Comparison of ENCODE assay signal across 12 cellular contexts in the genomic region with DNA sequence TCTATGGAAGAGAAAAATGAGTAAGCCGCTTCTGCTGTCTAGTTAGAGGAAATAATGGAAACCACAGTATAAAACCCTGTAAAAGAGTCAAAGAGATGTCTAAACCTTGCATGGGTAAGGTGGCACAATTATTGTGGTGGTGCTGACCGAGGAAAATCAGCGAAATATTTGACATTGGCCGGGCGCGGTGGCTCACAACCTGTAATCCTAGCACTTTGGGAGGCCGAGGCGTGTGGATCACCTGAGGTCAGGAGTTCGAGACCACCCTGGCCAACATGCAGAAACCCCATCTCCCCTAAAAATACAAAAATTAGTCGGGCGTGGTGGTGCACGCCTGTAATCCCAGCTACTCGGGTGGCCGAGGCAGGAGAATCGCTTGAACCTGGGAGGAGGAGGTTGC. TPM values are rescaled to one million over a fixed set of nuclear protein-coding genes. Genes with fewer than 3 reads are reported as not detected.
A peak's percentile ranks its signal among the peaks of the same experiment; 100 is the strongest.
DNase-seq lines count a peak whose midpoint lies in the region; ATAC-seq and TF ChIP-seq lines count a peak whose summit lies in the region.
"Not testable (repeated sequence)": the region's sequence is repeated elsewhere in the genome, so short reads cannot be mapped to it uniquely, and the experiment has no call there.
"Had no signal": no experiment of that assay in that cellular context is flagged by ENCODE, and none has a peak within 500 bp of the region (broad histone marks: within the 10 kb centered on the region; RNA-seq: fewer than 3 reads in every experiment).

No MANE protein-coding gene starts in this region.

- H3K23ac ChIP-seq in IMR-90 (ENCODE audit: low read depth, low read length) = not testable (repeated sequence)

- DNase-seq in CD8-positive, alpha-beta T cell; IMR-90; T-helper 2 cell treated with Interferon-gamma antibody and Interleukin-4, amounts not matched to agents 5 μg/mL and 100 μg/mL, for 36 hours (ENCODE audit: low spot score); esophagus squamous epithelium (lab: John Stamatoyannopoulos, UW); right lobe of liver; type B pancreatic cell (ENCODE audit: extremely low spot score, unreplicated experiment): not testable (repeated sequence)

- H3K79me1 ChIP-seq in IMR-90 (ENCODE audit: low read depth in 1 of 2, low read length in 2 of 2) = peaks cover 2 to 25% of the 10 kb centered on the region in 2 experiments

- H2BK20ac ChIP-seq in IMR-90 (ENCODE audit: low read depth, low read length) = not testable (repeated sequence)

- H4K8ac ChIP-seq in IMR-90 (ENCODE audit: low read depth in 2 of 2, low read length in 2 of 2) = not testable (repeated sequence)

- H4K20me1 ChIP-seq in IMR-90 (ENCODE audit: insufficient read depth, low read length) = not testable (repeated sequence)

- H2BK5ac ChIP-seq in IMR-90 (ENCODE audit: low read depth, low read length, poor library complexity, severe bottlenecking) = not testable (repeated sequence)

- H3K27ac Mint-ChIP-seq in CD8-positive, alpha-beta T cell = peak overlapping the region; percentile 95
- peak overlapping the region; percentile 91 for H3K27ac Mint-ChIP-seq in T-helper 2 cell treated with Interferon-gamma antibody and Interleukin-4, amounts not matched to agents 5 μg/mL and 100 μg/mL, for 36 hours
- H3K27ac Mint-ChIP-seq in type B pancreatic cell = peak overlapping the region; percentile 88

- CTCF ChIA-PET in CD8-positive, alpha-beta T cell (lab: Charles Lee) = interaction anchor here (0.6 to 1.4 kb wide), 3 partner anchors 9 to 508 kb away, joined by 4 to 5 read pairs (median 4); no protein-coding TSS in a partner anchor
- CTCF ChIA-PET in IMR-90 (lab: Yijun Ruan, JAX) = interaction anchor here (0.6 kb wide), 2 partner anchors 82 to 888 kb away, joined by 3 to 4 read pairs; no protein-coding TSS in a partner anchor

- peaks cover 24% of the 10 kb centered on the region for H3K36me3 Mint-ChIP-seq in CD8-positive, alpha-beta T cell
- H3K36me3 Mint-ChIP-seq in T-helper 2 cell treated with Interferon-gamma antibody and Interleukin-4, amounts not matched to agents 5 μg/mL and 100 μg/mL, for 36 hours (ENCODE audit: low read depth) = peaks cover 32% of the 10 kb centered on the region
- H3K36me3 Mint-ChIP-seq in type B pancreatic cell = not testable (repeated sequence)

- BruUV-seq in IMR-90 (replicated peaks; lab: Mats Ljungman, UMichigan) = not testable (repeated sequence)

- H3K14ac ChIP-seq in IMR-90 (replicated peaks; ENCODE audit: low read depth, low read length) = not testable (repeated sequence)

- not testable (repeated sequence) for H3K56ac ChIP-seq in IMR-90 (ENCODE audit: extremely low read depth, insufficient read depth, low read length)

- not testable (repeated sequence) for H3K4ac ChIP-seq in IMR-90 (ENCODE audit: low read depth, low read length)

- H2AK9ac ChIP-seq in IMR-90 (replicated peaks; ENCODE audit: low read depth, low read length, poor library complexity) = not testable (repeated sequence)

- peak overlapping the region; percentile 92 for H3K4me3 Mint-ChIP-seq in CD8-positive, alpha-beta T cell
- H3K4me3 Mint-ChIP-seq in T-helper 2 cell treated with Interferon-gamma antibody and Interleukin-4, amounts not matched to agents 5 μg/mL and 100 μg/mL, for 36 hours = peak overlapping the region; percentile 81
- peak overlapping the region; percentile 92 for H3K4me3 Mint-ChIP-seq in type B pancreatic cell

- H3K4me2 ChIP-seq in IMR-90 (ENCODE audit: low read depth, low read length) (peak overlapping the region; percentile 70), parathyroid adenoma (ENCODE audit: low read length) (peak overlapping the region; percentile 88)

- H2BK120ac ChIP-seq in IMR-90 (ENCODE audit: low read depth, low read length) = not testable (repeated sequence)

- H4K5ac ChIP-seq in IMR-90 (ENCODE audit: low read depth, low read length) = not testable (repeated sequence)

- not testable (repeated sequence) for H3K9me3 Mint-ChIP-seq in CD8-positive, alpha-beta T cell; T-helper 2 cell treated with Interferon-gamma antibody and Interleukin-4, amounts not matched to agents 5 μg/mL and 100 μg/mL, for 36 hours; type B pancreatic cell

- intact Hi-C loops in CD8-positive, alpha-beta T cell (cut with DNase I, micrococcal nuclease) = loop anchor here (1.0 to 5.0 kb wide), 7 partner anchors 106 to 1754 kb away; a partner anchor contains a TSS
- intact Hi-C loops in IMR-90 (cut with micrococcal nuclease); esophagus squamous epithelium (cut with DNase I); right lobe of liver (cut with DNase I): not testable (repeated sequence)

- H3K27me3 ChIP-seq in CD8-positive, alpha-beta T cell (ENCODE audit: insufficient read depth, low read length); IMR-90 (ENCODE audit: control insufficient read depth, insufficient read depth, low read length); esophagus squamous epithelium; right lobe of liver; parathyroid adenoma (ENCODE audit: control insufficient read depth, insufficient read depth, low read length): not testable (repeated sequence)

- peak overlapping the region; percentile 17 for H3K27ac ChIP-seq in CD8-positive, alpha-beta T cell (ENCODE audit: low read depth, low read length)
- not testable (repeated sequence) for H3K27ac ChIP-seq in IMR-90 (ENCODE audit: insufficient read depth, low read length); right lobe of liver; parathyroid adenoma
- H3K27ac ChIP-seq in angular gyrus (ENCODE audit: low read depth, low read length) (peak overlapping the region; percentile 40), esophagus squamous epithelium (peak overlapping the region in 3 of 4 donors; percentile 78 to 88 (median 86))

- H4K91ac ChIP-seq in IMR-90 (ENCODE audit: insufficient read depth, low read depth, low read length) = not testable (repeated sequence)

- H2BK15ac ChIP-seq in IMR-90 (ENCODE audit: low read depth, low read length) = not testable (repeated sequence)

- dilution Hi-C loops in IMR-90 (cut with HindIII; ENCODE audit: low sequenced_read_pairs, unreplicated experiment) = not testable (repeated sequence)

- H2AK5ac ChIP-seq in IMR-90 (ENCODE audit: low read depth, low read length) = not testable (repeated sequence)

- TF ChIP-seq POLR2A in IMR-90 (IDR thresholded peaks at IDR 0.05; ENCODE audit: low read depth, low read length); esophagus squamous epithelium (IDR thresholded peaks at IDR 0.05); right lobe of liver (IDR thresholded peaks at IDR 0.05): not testable (repeated sequence)

- H3K4me1 Mint-ChIP-seq in CD8-positive, alpha-beta T cell (ENCODE audit: low read depth) = peaks cover 36% of the 10 kb centered on the region
- peaks cover 28% of the 10 kb centered on the region for H3K4me1 Mint-ChIP-seq in T-helper 2 cell treated with Interferon-gamma antibody and Interleukin-4, amounts not matched to agents 5 μg/mL and 100 μg/mL, for 36 hours (ENCODE audit: low read depth)
- H3K4me1 Mint-ChIP-seq in type B pancreatic cell (ENCODE audit: unreplicated experiment) = peaks cover 17% of the 10 kb centered on the region

- not testable (repeated sequence) for H3K9ac ChIP-seq in IMR-90 (ENCODE audit: low read depth, low read length); parathyroid adenoma

- not testable (repeated sequence) for H3K18ac ChIP-seq in IMR-90 (ENCODE audit: low read depth, low read length)

- not testable (repeated sequence) for H3K36me3 ChIP-seq in CD8-positive, alpha-beta T cell (ENCODE audit: insufficient read depth, low read length); IMR-90 (ENCODE audit: control insufficient read depth, insufficient read depth, low read length); right lobe of liver; parathyroid adenoma (ENCODE audit: control insufficient read depth, insufficient read depth, low read length)
- H3K36me3 ChIP-seq in esophagus squamous epithelium = peaks cover 0 to 12% (median 0%) of the 10 kb centered on the region in 3 donors

- H2AFZ ChIP-seq in IMR-90 (replicated peaks; ENCODE audit: low read length, poor library complexity) = peak overlapping the region; percentile 58
- peak overlapping the region; percentile 92 for H2AFZ ChIP-seq in parathyroid adenoma

- WGBS in IMR-90 (ENCODE audit: extremely low coverage in 2 of 2, insufficient read length in 1 of 2), 2 experiments = 73% methylated on average over 3 of the region's 15 CpGs; no CpG with 5 or more reads in 1 of the 2 experiments
- WGBS in esophagus squamous epithelium, 2 donors = 81 to 85% methylated on average over 8 to 15 of the region's 15 CpGs
- 82% methylated on average over 5 of the region's 15 CpGs for WGBS in right lobe of liver (ENCODE audit: insufficient coverage, low coverage, low lambda C conversion rate, missing lambda C conversion rate)

- not testable (repeated sequence) for TF ChIP-seq CTCF in CD8-positive, alpha-beta T cell (IDR thresholded peaks at IDR 0.05); IMR-90 (conservative IDR thresholded peaks at IDR 0.05; ENCODE audit: low read depth, low read length); esophagus squamous epithelium (IDR thresholded peaks at IDR 0.05); right lobe of liver (IDR thresholded peaks at IDR 0.05); parathyroid adenoma (IDR thresholded peaks at IDR 0.05); type B pancreatic cell (conservative IDR thresholded peaks at IDR 0.05)

- not testable (repeated sequence) for H3K9me3 ChIP-seq in CD8-positive, alpha-beta T cell (ENCODE audit: low read length); IMR-90 (ENCODE audit: control insufficient read depth, insufficient read depth, low read length); esophagus squamous epithelium; right lobe of liver; parathyroid adenoma (ENCODE audit: control insufficient read depth, low read length)

- not testable (repeated sequence) for TF ChIP-seq RAD21 in IMR-90 (IDR thresholded peaks at IDR 0.05; ENCODE audit: low read length)

- H3K79me2 ChIP-seq in parathyroid adenoma = not testable (repeated sequence)

- peak; percentile 3 for ATAC-seq in CD8-positive, alpha-beta T cell
- not testable (repeated sequence) for ATAC-seq in IMR-90 (ENCODE audit: low read depth)
- peak in 2 of 4 donors; percentile 1 to 3 for ATAC-seq in right lobe of liver

- in situ Hi-C loops in IMR-90 (cut with MboI; ENCODE audit: low sequenced_read_pairs) = not testable (repeated sequence)

- H3K9me1 ChIP-seq in IMR-90 (ENCODE audit: insufficient read depth, low read length) = not testable (repeated sequence)

- H3K4me3 ChIP-seq in CD8-positive, alpha-beta T cell (ENCODE audit: low read depth, low read length) = peak overlapping the region; percentile 82
- H3K4me3 ChIP-seq in IMR-90 (ENCODE audit: insufficient read depth, low read depth, low read length) = peak overlapping the region; percentile 67
- peak overlapping the region; percentile 74 to 85 (median 79) for H3K4me3 ChIP-seq in esophagus squamous epithelium
- peak overlapping the region in 2 of 3 donors; percentile 62 to 84 for H3K4me3 ChIP-seq in right lobe of liver
- H3K4me3 ChIP-seq in parathyroid adenoma (ENCODE audit: low read depth, low read length) = peak overlapping the region; percentile 66

- not testable (repeated sequence) for H3K27me3 Mint-ChIP-seq in CD8-positive, alpha-beta T cell (ENCODE audit: low read depth); T-helper 2 cell treated with Interferon-gamma antibody and Interleukin-4, amounts not matched to agents 5 μg/mL and 100 μg/mL, for 36 hours (ENCODE audit: low read depth); type B pancreatic cell

- H3K4me1 ChIP-seq in CD8-positive, alpha-beta T cell (ENCODE audit: insufficient read depth, low read length) = peaks cover 18% of the 10 kb centered on the region
- not testable (repeated sequence) for H3K4me1 ChIP-seq in IMR-90 (ENCODE audit: control insufficient read depth, insufficient read depth, low read length); right lobe of liver; parathyroid adenoma
- H3K4me1 ChIP-seq in esophagus squamous epithelium = peaks cover 3 to 29% (median 13%) of the 10 kb centered on the region in 3 donors

- POLR2A ChIA-PET in CD8-positive, alpha-beta T cell (lab: Charles Lee) = interaction anchor here (0.7 to 1.8 kb wide), 8 partner anchors 8 to 959 kb away, joined by 3 to 13 read pairs (median 4); a partner anchor contains a TSS
- POLR2A ChIA-PET in IMR-90 (lab: Charles Lee; ENCODE audit: unreplicated experiment) = not testable (repeated sequence)

RNA-seq across cellular contexts. Expression of a gene that starts 0.5 kb away (rescaled TPM):
- 10 to 100 TPM; 37.3 to 38.8 TPM for total RNA-seq in CD8-positive, alpha-beta T cell
- 29.6 and 36.7 TPM in 2 replicates for total RNA-seq in IMR-90 (2012; rRNA removed)
- 18.6 and 21.4 TPM in 2 replicates for polyA plus RNA-seq in IMR-90 (2012; rRNA removed)
- polyA plus RNA-seq in IMR-90 (2012; cell fraction: cytosol; rRNA removed) = 4.9 and 9.7 TPM in 2 replicates
- polyA plus RNA-seq in IMR-90 (2012; cell fraction: nucleus; rRNA removed; ENCODE audit: low replicate concordance) = 1.7 and 10.6 TPM in 2 replicates
- 10 to 100 TPM in 3 of 4 donors, 1 to 10 TPM in 1; 9.0 to 25.5 (median 16.6) TPM for total RNA-seq in esophagus squamous epithelium
- 10 to 100 TPM in 2 of 6 experiments, 1 to 10 TPM in 4; 1.5 to 13.2 (median 4.7) TPM for total RNA-seq in right lobe of liver
- total RNA-seq in type B pancreatic cell (ENCODE audit: low replicate concordance) = 35.8 and 54.9 TPM in 2 replicates

RNA-seq across cellular contexts. Expression of a gene that starts 39.8 kb away (rescaled TPM):
- under 1 TPM in 1 of 2 experiments, not detected in 1; 0.06 TPM for total RNA-seq in CD8-positive, alpha-beta T cell
- total RNA-seq in IMR-90 (2012; rRNA removed) = under 0.01 TPM in 1 of 2 replicates, not detected in the other
- polyA plus RNA-seq in IMR-90 (2012; rRNA removed) = not detected in 2 replicates
- not detected in 2 replicates for polyA plus RNA-seq in IMR-90 (2012; cell fraction: cytosol; rRNA removed)
- polyA plus RNA-seq in IMR-90 (2012; cell fraction: nucleus; rRNA removed; ENCODE audit: low replicate concordance) = 0.01 TPM in 2 replicates
- under 1 TPM in 1 of 4 donors, not detected in 3; under 0.01 TPM for total RNA-seq in esophagus squamous epithelium
- under 1 TPM in 1 of 6 experiments, not detected in 5; 0.12 TPM for total RNA-seq in right lobe of liver
- total RNA-seq in type B pancreatic cell (ENCODE audit: low replicate concordance) = 2.8 and 7.2 TPM in 2 replicates
- total RNA-seq: esophagus mucosa, HT1080, left cardiac atrium had no signal
- polyA plus RNA-seq: adrenal gland had no signal
